In genomic region chr2:64123740-64124139, GRCh38 we compare ENCODE assay signal across 23 cellular contexts.
"Had no signal": no experiment of that assay in that cellular context is flagged by ENCODE, and none has a peak within 500 bp of the region (broad histone marks: within the 10 kb centered on the region; RNA-seq: fewer than 3 reads in every experiment).

No MANE protein-coding gene starts in this region.

- H3K27me3 ChIP-seq: body of pancreas, cardiac muscle cell, foreskin keratinocyte, tibial artery had no signal

- DNase-seq: activated CD4-positive, alpha-beta T cell treated with anti-CD3 and anti-CD28 coated beads, Interleukin-2, amount 10 ng/mL, durations not matched to agents 7 days and 5 days; activated CD4-positive, CD25-positive, alpha-beta regulatory T cell treated with anti-CD3 and anti-CD28 coated beads, Interleukin-2, amount 50 U/mL, for 72 hours; activated CD8-positive, alpha-beta memory T cell treated with anti-CD3 and anti-CD28 coated beads, Interleukin-2, amount 10 ng/mL, durations not matched to agents 7 days and 5 days; activated CD8-positive, alpha-beta T cell treated with anti-CD3 and anti-CD28 coated beads for 36 hours; activated naive CD4-positive, alpha-beta T cell; activated T-cell treated with anti-CD3 and anti-CD28 coated beads for 4 hours; body of pancreas; dermis blood vessel endothelial cell; effector CD8-positive, alpha-beta T cell; foreskin keratinocyte; kidney; lower lobe of right lung; mesendoderm; naive thymus-derived CD8-positive, alpha-beta T cell; stimulated activated CD4-positive, alpha-beta T cell treated with anti-CD3 and anti-CD28 coated beads, Interleukin-2, amount 100 ng/mL, for 48 hours; stimulated activated naive CD8-positive, alpha-beta T cell treated with anti-CD3 and anti-CD28 coated beads, Interleukin-15, amount 100 ng/mL, for 72 hours; T-cell; tibial artery; WERI-Rb-1 had no signal

- ATAC-seq: activated CD8-positive, alpha-beta memory T cell treated with anti-CD3 and anti-CD28 coated beads, Interleukin-2, amount 10 ng/mL, durations not matched to agents 7 days and 5 days; activated CD8-positive, alpha-beta T cell treated with anti-CD3 and anti-CD28 coated beads for 36 hours; body of pancreas; foreskin keratinocyte; left lobe of liver; lower lobe of right lung; naive thymus-derived CD8-positive, alpha-beta T cell; stimulated activated naive CD8-positive, alpha-beta T cell treated with anti-CD3 and anti-CD28 coated beads, Interleukin-15, amount 100 ng/mL, for 72 hours; T-cell had no signal

- H3K9me3 ChIP-seq: body of pancreas, lower lobe of right lung, prostate gland, tibial artery had no signal

- H3K27ac ChIP-seq: body of pancreas, cardiac muscle cell, foreskin keratinocyte, lower lobe of right lung, prostate gland, tibial artery, WERI-Rb-1 had no signal

- H3K4me3 ChIP-seq: body of pancreas, cardiac muscle cell, lower lobe of right lung, prostate gland, tibial artery had no signal

- H3K27me3 Mint-ChIP-seq: activated CD4-positive, alpha-beta T cell treated with anti-CD3 and anti-CD28 coated beads, Interleukin-2, amount 10 ng/mL, durations not matched to agents 7 days and 5 days; activated CD8-positive, alpha-beta memory T cell treated with anti-CD3 and anti-CD28 coated beads, Interleukin-2, amount 10 ng/mL, durations not matched to agents 7 days and 5 days; activated CD8-positive, alpha-beta T cell treated with anti-CD3 and anti-CD28 coated beads for 36 hours; naive thymus-derived CD8-positive, alpha-beta T cell; stimulated activated naive CD8-positive, alpha-beta T cell treated with anti-CD3 and anti-CD28 coated beads, Interleukin-15, amount 100 ng/mL, for 72 hours; T-cell had no signal

- H3K27ac Mint-ChIP-seq: activated CD4-positive, alpha-beta T cell treated with anti-CD3 and anti-CD28 coated beads, Interleukin-2, amount 10 ng/mL, durations not matched to agents 7 days and 5 days; activated CD8-positive, alpha-beta memory T cell treated with anti-CD3 and anti-CD28 coated beads, Interleukin-2, amount 10 ng/mL, durations not matched to agents 7 days and 5 days; activated T-helper 2 cell treated with anti-CD3 and anti-CD28 coated beads, Interferon-gamma antibody, Interleukin-2, Interleukin-4, amounts not matched to agents 10 μg/mL and 5 μg/mL and 100 μg/mL, durations not matched to agents 14 hours and 24 hours and 36 hours; naive thymus-derived CD8-positive, alpha-beta T cell had no signal

- H3K9me3 Mint-ChIP-seq: activated CD4-positive, alpha-beta T cell treated with anti-CD3 and anti-CD28 coated beads, Interleukin-2, amount 10 ng/mL, durations not matched to agents 7 days and 5 days; activated T-helper 2 cell treated with anti-CD3 and anti-CD28 coated beads, Interferon-gamma antibody, Interleukin-2, Interleukin-4, amounts not matched to agents 10 μg/mL and 5 μg/mL and 100 μg/mL, durations not matched to agents 14 hours and 24 hours and 36 hours; stimulated activated naive CD8-positive, alpha-beta T cell treated with anti-CD3 and anti-CD28 coated beads, Interleukin-15, amount 100 ng/mL, for 72 hours; T-cell had no signal

- H3K4me3 Mint-ChIP-seq: activated CD4-positive, alpha-beta T cell treated with anti-CD3 and anti-CD28 coated beads, Interleukin-2, amount 10 ng/mL, durations not matched to agents 7 days and 5 days; activated CD8-positive, alpha-beta memory T cell treated with anti-CD3 and anti-CD28 coated beads, Interleukin-2, amount 10 ng/mL, durations not matched to agents 7 days and 5 days; activated CD8-positive, alpha-beta T cell treated with anti-CD3 and anti-CD28 coated beads for 36 hours; naive thymus-derived CD8-positive, alpha-beta T cell; stimulated activated naive CD8-positive, alpha-beta T cell treated with anti-CD3 and anti-CD28 coated beads, Interleukin-15, amount 100 ng/mL, for 72 hours; T-cell had no signal

- H3K36me3 ChIP-seq: cardiac muscle cell, lower lobe of right lung, prostate gland, tibial artery, WERI-Rb-1 had no signal
